ENCODE assay signal across 25 cellular contexts in the genomic region with DNA sequence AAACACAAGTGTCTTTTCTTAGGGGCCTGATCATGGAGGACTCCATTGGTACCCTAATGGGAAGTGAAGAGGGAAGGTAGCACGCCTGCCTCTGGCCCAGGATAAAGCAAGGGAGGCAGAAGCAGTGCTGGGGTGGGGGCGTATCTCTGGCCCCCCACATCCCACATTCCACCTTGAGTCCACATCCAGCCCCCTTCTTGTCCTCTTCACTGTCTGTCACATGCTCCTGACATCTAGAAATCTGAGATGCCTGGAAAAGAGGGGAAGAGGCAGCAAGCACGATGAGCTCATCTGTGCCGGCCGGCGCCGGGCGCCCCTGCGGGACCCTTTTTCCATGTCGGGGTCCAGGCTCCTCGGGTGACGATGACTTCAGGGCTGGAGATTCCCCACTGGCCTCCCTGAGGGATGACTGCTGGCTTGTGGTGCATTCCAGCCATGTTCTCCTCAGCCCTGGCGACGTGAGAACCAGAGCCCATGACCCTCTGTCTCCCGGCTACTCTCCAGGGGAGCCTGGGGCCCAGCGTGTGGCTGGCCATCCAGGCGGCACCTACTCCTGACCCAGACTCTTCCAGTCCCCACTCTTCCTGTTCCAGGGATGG.
"Had no signal": no experiment of that assay in that cellular context is flagged by ENCODE, and none has a peak within 500 bp of the region (broad histone marks: within the 10 kb centered on the region; RNA-seq: fewer than 3 reads in every experiment).

No MANE protein-coding gene starts in this region.

- H3K36me3 Mint-ChIP-seq: natural killer cell treated with Interleukin-12 subunit alpha and Interleukin-12 subunit beta and Interleukin-15 and Interleukin-18, amount 100 ng/mL, for 72 hours; stimulated activated effector memory CD8-positive, alpha-beta T cell treated with anti-CD3 and anti-CD28 coated beads, Interleukin-12 subunit alpha, Interleukin-12 subunit beta, amount 100 ng/mL, for 72 hours had no signal

- DNase-seq: heart right ventricle; kidney glomerular epithelial cell; left colon; left lung; midbrain; mucosa of descending colon; naive thymus-derived CD4-positive, alpha-beta T cell; ovary; sigmoid colon; small intestine; spleen; stimulated activated CD4-positive, alpha-beta T cell treated with anti-CD3 and anti-CD28 coated beads, Interleukin-4, amount 100 ng/mL, for 24 hours; stimulated activated naive CD4-positive, alpha-beta T cell; tibial artery; trophoblast cell; uterus had no signal

- H3K27ac Mint-ChIP-seq: naive thymus-derived CD4-positive, alpha-beta T cell; natural killer cell treated with Interleukin-12 subunit alpha and Interleukin-12 subunit beta and Interleukin-15 and Interleukin-18, amount 100 ng/mL, for 72 hours; progenitor cell of endocrine pancreas; stimulated activated effector memory CD8-positive, alpha-beta T cell treated with anti-CD3 and anti-CD28 coated beads, Interleukin-12 subunit alpha, Interleukin-12 subunit beta, amount 100 ng/mL, for 72 hours; stimulated activated naive CD8-positive, alpha-beta T cell treated with anti-CD3 and anti-CD28 coated beads, Interleukin-15, Interleukin-2, amounts not matched to agents 100 ng/mL and 50 ng/mL, for 24 hours had no signal

- H3K4me3 ChIP-seq: heart right ventricle, hepatocyte, left lung, lung, mucosa of descending colon, ovary, right atrium auricular region, sigmoid colon, spleen, suprapubic skin, thoracic aorta, tibial artery, uterus had no signal

- H3K4me3 Mint-ChIP-seq: naive thymus-derived CD4-positive, alpha-beta T cell; natural killer cell treated with Interleukin-12 subunit alpha and Interleukin-12 subunit beta and Interleukin-15 and Interleukin-18, amount 100 ng/mL, for 72 hours; stimulated activated effector memory CD8-positive, alpha-beta T cell treated with anti-CD3 and anti-CD28 coated beads, Interleukin-12 subunit alpha, Interleukin-12 subunit beta, amount 100 ng/mL, for 72 hours; stimulated activated naive CD8-positive, alpha-beta T cell treated with anti-CD3 and anti-CD28 coated beads, Interleukin-15, Interleukin-2, amounts not matched to agents 100 ng/mL and 50 ng/mL, for 24 hours had no signal

- H3K27ac ChIP-seq: heart right ventricle, hepatocyte, left lung, ovary, right atrium auricular region, sigmoid colon, spleen, suprapubic skin, thoracic aorta, tibial artery, uterus had no signal

- H3K27me3 ChIP-seq: heart right ventricle, hepatocyte, left lung, ovary, right atrium auricular region, sigmoid colon, suprapubic skin, tibial artery, uterus had no signal

- H3K27me3 Mint-ChIP-seq: stimulated activated naive CD8-positive, alpha-beta T cell treated with anti-CD3 and anti-CD28 coated beads, Interleukin-15, Interleukin-2, amounts not matched to agents 100 ng/mL and 50 ng/mL, for 24 hours had no signal

- H3K36me3 ChIP-seq: heart right ventricle, left lung, ovary, right atrium auricular region, sigmoid colon, spleen, suprapubic skin, thoracic aorta, tibial artery, uterus had no signal

- H3K9me3 Mint-ChIP-seq: natural killer cell treated with Interleukin-12 subunit alpha and Interleukin-12 subunit beta and Interleukin-15 and Interleukin-18, amount 100 ng/mL, for 72 hours; stimulated activated effector memory CD8-positive, alpha-beta T cell treated with anti-CD3 and anti-CD28 coated beads, Interleukin-12 subunit alpha, Interleukin-12 subunit beta, amount 100 ng/mL, for 72 hours had no signal

- H3K4me1 Mint-ChIP-seq: naive thymus-derived CD4-positive, alpha-beta T cell; stimulated activated effector memory CD8-positive, alpha-beta T cell treated with anti-CD3 and anti-CD28 coated beads, Interleukin-12 subunit alpha, Interleukin-12 subunit beta, amount 100 ng/mL, for 72 hours had no signal
